In the genomic region with DNA sequence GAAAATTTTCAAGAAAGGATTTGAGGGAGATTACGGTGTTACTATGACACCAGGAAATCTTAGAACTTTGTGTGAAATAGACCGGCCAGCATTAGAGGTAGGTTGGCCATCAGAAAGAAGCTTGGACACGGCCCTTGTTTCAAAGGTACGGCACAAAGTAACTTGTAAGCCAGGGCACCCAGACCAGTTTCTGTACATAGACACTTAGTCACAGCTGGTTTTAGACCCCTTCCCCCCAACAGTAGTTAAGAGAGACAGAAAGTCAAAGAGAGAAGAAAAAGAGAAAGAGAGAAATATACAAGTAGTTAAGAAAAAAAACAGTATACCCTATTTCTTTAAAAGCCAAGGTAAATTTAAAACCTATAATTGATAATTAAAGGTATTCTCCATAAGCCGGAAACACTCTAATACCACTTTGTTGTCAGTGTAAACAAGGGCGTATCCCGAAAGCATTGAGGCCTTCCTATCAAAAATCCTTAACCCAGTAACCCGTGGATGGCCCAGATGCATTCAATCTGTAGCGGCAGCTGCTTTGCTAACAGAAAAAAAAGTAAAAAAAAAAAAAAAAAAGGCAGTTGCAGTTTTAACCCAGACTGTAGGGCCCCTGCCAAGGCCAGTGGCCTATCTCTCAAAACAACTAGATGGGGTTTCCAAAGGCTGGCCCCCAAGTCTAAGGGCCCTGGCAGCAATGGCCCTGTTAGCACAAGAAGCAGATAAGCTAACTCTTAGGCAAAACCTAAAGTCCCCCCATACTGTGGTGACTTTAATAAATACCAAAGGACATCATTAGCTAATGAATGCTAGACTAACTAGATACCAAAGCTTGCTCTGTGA, we compare ENCODE assay signal across 1 cellular context.
A peak's percentile ranks its signal among the peaks of the same experiment; 100 is the strongest.
TF ChIP-seq lines count a peak whose summit lies in the region.

No MANE protein-coding gene starts in this region.

TF ChIP-seq in liver, 16 proteins besides CTCF, POLR2A, EP300 and RAD21 (continued from another document):
- TF ChIP-seq YY1 (IDR thresholded peaks at IDR 0.05), result peak; percentile 17
